ENCODE assay signal across 12 cellular contexts in genomic region chr4:83170952-83171399, GRCh38. TPM values are rescaled to one million over a fixed set of nuclear protein-coding genes. Genes with fewer than 3 reads are reported as not detected.
DNase-seq lines count a peak whose midpoint lies in the region; ATAC-seq, FAIRE-seq and TF ChIP-seq lines count a peak whose summit lies in the region.
"Had no signal": no experiment of that assay in that cellular context is flagged by ENCODE, and none has a peak within 500 bp of the region (broad histone marks: within the 10 kb centered on the region; RNA-seq: fewer than 3 reads in every experiment).

No MANE protein-coding gene starts in this region.

- H2AK5ac ChIP-seq in IMR-90 (ENCODE audit: low read depth, low read length) = peak overlapping the region; percentile 33; the same call in 1 of the 2 replicates
- no peak overlapping the region for H2AK5ac ChIP-seq in H1 (ENCODE audit: low read depth, low read length)

- no peak overlapping the region for H2BK12ac ChIP-seq in H1 (ENCODE audit: low read depth, low read length)

- H3K79me1 ChIP-seq in IMR-90 (ENCODE audit: low read depth in 1 of 2, low read length in 2 of 2) = no peaks in the 10 kb centered on the region
- no peaks in the 10 kb centered on the region for H3K79me1 ChIP-seq in H1 (ENCODE audit: low read depth, low read length)

- no peaks in the 10 kb centered on the region for H3K9me1 ChIP-seq in IMR-90 (ENCODE audit: insufficient read depth, low read length)

- ATAC-seq in IMR-90 (ENCODE audit: low read depth) = no peak
- ATAC-seq in stimulated activated naive CD8-positive, alpha-beta T cell treated with anti-CD3 and anti-CD28 coated beads, Interleukin-15, amount 100 ng/mL, for 72 hours = peak; percentile 84

- CTCF ChIA-PET in activated naive CD4-positive, alpha-beta T cell treated with anti-CD3 and anti-CD28 coated beads for 36 hours (lab: Charles Lee) = no interaction called here
- CTCF ChIA-PET in IMR-90 (lab: Yijun Ruan, JAX) (no interaction called here), H1 (lab: Charles Lee; ENCODE audit: partially characterized antibody) (interaction anchor here (0.6 kb wide), 1 partner anchor 52 kb away, joined by 3 read pairs; no protein-coding TSS in a partner anchor)

- H4K5ac ChIP-seq in IMR-90 (ENCODE audit: low read depth, low read length) (peak overlapping the region; percentile 93; the same call in 1 of the 2 replicates), H1 (ENCODE audit: insufficient read length, low read depth, low read length) (no peak overlapping the region)

- H2BK120ac ChIP-seq in IMR-90 (ENCODE audit: low read depth, low read length) (peak overlapping the region; percentile 80), H1 (replicated peaks; ENCODE audit: low read depth, low read length) (peak overlapping the region; percentile 95)

- no peaks in the 10 kb centered on the region for H3K23me2 ChIP-seq in H1 (ENCODE audit: low read depth, low read length)

- H3K4me1 Mint-ChIP-seq in activated naive CD4-positive, alpha-beta T cell treated with anti-CD3 and anti-CD28 coated beads for 36 hours (ENCODE audit: low read depth) = peaks cover 17% of the 10 kb centered on the region
- H3K4me1 Mint-ChIP-seq in stimulated activated naive CD8-positive, alpha-beta T cell treated with anti-CD3 and anti-CD28 coated beads, Interleukin-15, amount 100 ng/mL, for 72 hours = peaks cover 23% of the 10 kb centered on the region
- H3K4me1 Mint-ChIP-seq in immature natural killer cell = peaks cover 30 to 41% of the 10 kb centered on the region in 2 donors

- H2BK20ac ChIP-seq in IMR-90 (ENCODE audit: low read depth, low read length) (peak overlapping the region; percentile 85), H1 (ENCODE audit: low read length) (peak overlapping the region; percentile 72; the same call in 1 of the 2 replicates)

- H3K27me3 ChIP-seq in IMR-90 (ENCODE audit: control insufficient read depth, insufficient read depth, low read length) (peaks cover 2% of the 10 kb centered on the region; the same call in 1 of the 2 replicates), H1 (replicated peaks in 1 of 4; ENCODE audit: control insufficient read depth in 3 of 4, extremely low read depth in 1 of 4, insufficient read depth in 3 of 4, low read length in 3 of 4) (peaks cover 0 to 1% (median 0%) of the 10 kb centered on the region in 4 experiments; a peak in 2 of 7 replicates)

- BruUV-seq in IMR-90 (replicated peaks; lab: Mats Ljungman, UMichigan) = no TSS peak

- peak overlapping the region; percentile 74 for H2AK9ac ChIP-seq in IMR-90 (replicated peaks; ENCODE audit: low read depth, low read length, poor library complexity)

- no peaks in the 10 kb centered on the region for H3K36me3 Mint-ChIP-seq in activated naive CD4-positive, alpha-beta T cell treated with anti-CD3 and anti-CD28 coated beads for 36 hours (ENCODE audit: low read depth)
- H3K36me3 Mint-ChIP-seq in immature natural killer cell = no peaks in the 10 kb centered on the region
- H3K36me3 Mint-ChIP-seq: stimulated activated naive B cell treated with anti-CD40 and anti-IgM and Interleukin-4, amounts not matched to agents 10 μg/mL and 1 μg/mL and 100 μg/mL, for 72 hours had no signal

- H3K4me1 ChIP-seq in IMR-90 (ENCODE audit: control insufficient read depth, insufficient read depth, low read length) = no peaks in the 10 kb centered on the region
- no peaks in the 10 kb centered on the region for H3K4me1 ChIP-seq in H1 (replicated peaks in 1 of 4; ENCODE audit: control insufficient read depth in 3 of 4, insufficient read depth in 4 of 4, low read length in 3 of 4)

- peak overlapping the region; percentile 67 for H3K27ac Mint-ChIP-seq in activated naive CD4-positive, alpha-beta T cell treated with anti-CD3 and anti-CD28 coated beads for 36 hours
- H3K27ac Mint-ChIP-seq in stimulated activated naive CD8-positive, alpha-beta T cell treated with anti-CD3 and anti-CD28 coated beads, Interleukin-15, amount 100 ng/mL, for 72 hours = peak overlapping the region; percentile 60 to 94
- no peak overlapping the region for H3K27ac Mint-ChIP-seq in immature natural killer cell

- no peak overlapping the region for H3K4me3 Mint-ChIP-seq in activated naive CD4-positive, alpha-beta T cell treated with anti-CD3 and anti-CD28 coated beads for 36 hours
- H3K4me3 Mint-ChIP-seq in stimulated activated naive CD8-positive, alpha-beta T cell treated with anti-CD3 and anti-CD28 coated beads, Interleukin-15, amount 100 ng/mL, for 72 hours = no peak overlapping the region
- no peak overlapping the region for H3K4me3 Mint-ChIP-seq in immature natural killer cell
- H3K4me3 Mint-ChIP-seq: stimulated activated naive B cell treated with anti-CD40 and anti-IgM and Interleukin-4, amounts not matched to agents 10 μg/mL and 1 μg/mL and 100 μg/mL, for 72 hours had no signal

- H3K14ac ChIP-seq in IMR-90 (replicated peaks; ENCODE audit: low read depth, low read length) (peak overlapping the region; percentile 72), H1 (ENCODE audit: insufficient read length) (no peak overlapping the region)

- DNase-seq in activated naive CD4-positive, alpha-beta T cell treated with anti-CD3 and anti-CD28 coated beads for 36 hours = peak; percentile 18
- DNase-seq in activated naive CD4-positive, alpha-beta T cell treated with anti-CD3 and anti-CD28 coated beads, Interleukin-2, amount 50 U/mL, for 16 hours = no peak
- DNase-seq in IMR-90 (no peak), H1 (ENCODE audit: low read depth in 1 of 2, low spot score in 2 of 2) (no peak), GM13976 (ENCODE audit: low spot score) (no peak), NCI-H2196 (lab: John Stamatoyannopoulos, UW; ENCODE audit: unreplicated experiment) (no peak), immature natural killer cell (no peak)
- DNase-seq in stimulated activated naive CD8-positive, alpha-beta T cell treated with anti-CD3 and anti-CD28 coated beads, Interleukin-15, amount 100 ng/mL, for 72 hours = peak in 1 of 2 donors; percentile 34
- DNase-seq: activated effector memory CD4-positive, alpha-beta T cell treated with anti-CD3 and anti-CD28 coated beads, Interleukin-2, amount 50 U/mL, for 16 hours; Kasumi-1; stimulated activated CD4-positive, alpha-beta T cell treated with anti-CD3 and anti-CD28 coated beads, Interleukin-12 subunit alpha, Interleukin-12 subunit beta, amount 100 ng/mL, for 4 hours; stimulated activated naive B cell treated with anti-CD40 and anti-IgM and Interleukin-4, amounts not matched to agents 10 μg/mL and 1 μg/mL and 100 μg/mL, for 72 hours had no signal

- WGBS in IMR-90 (ENCODE audit: extremely low coverage in 2 of 2, insufficient read length in 1 of 2), 2 experiments = 42% methylated on average over 2 of the region's 4 CpGs; no CpG with 5 or more reads in 1 of the 2 experiments
- 69% methylated on average over 4 of the region's 4 CpGs; no CpG with 5 or more reads in 1 of the 2 experiments for WGBS in H1 (ENCODE audit: extremely low coverage in 1 of 2, insufficient coverage in 1 of 2, insufficient read length in 1 of 2, insufficient replicate concordance in 2 of 2, low coverage in 1 of 2, low lambda C conversion rate in 2 of 2, missing lambda C conversion rate in 1 of 2), 2 experiments

- TF ChIP-seq CTCF in IMR-90 (conservative IDR thresholded peaks at IDR 0.05; ENCODE audit: low read depth, low read length) (no peak), H1 (IDR thresholded peaks at IDR 0.05; ENCODE audit: control extremely low read depth in 1 of 3, insufficient read depth in 1 of 3, low read depth in 1 of 3, low read length in 3 of 3) (no peak), GM13976 (IDR thresholded peaks at IDR 0.05; ENCODE audit: borderline replicate concordance, control extremely low read depth, extremely low read depth, insufficient read depth, missing control alignments) (no peak)

- H4K91ac ChIP-seq in IMR-90 (ENCODE audit: insufficient read depth, low read depth, low read length) = peak overlapping the region; percentile 30
- H4K91ac ChIP-seq in H1 (replicated peaks; ENCODE audit: insufficient read length, low read length) = peak overlapping the region; percentile 81

- H2AFZ ChIP-seq in IMR-90 (replicated peaks; ENCODE audit: low read length, poor library complexity) (peak overlapping the region; percentile 87), H1 (ENCODE audit: low read length) (peak overlapping the region; percentile 47)

- H3K79me2 ChIP-seq in H1 (ENCODE audit: control insufficient read depth in 1 of 2, insufficient read depth in 2 of 2, low read length in 2 of 2) = no peaks in the 10 kb centered on the region

- H3K4me3 ChIP-seq in IMR-90 (ENCODE audit: insufficient read depth, low read depth, low read length) (no peak overlapping the region), H1 (ENCODE audit: extremely low read depth in 1 of 4, insufficient read depth in 2 of 4, low read depth in 3 of 4, low read length in 4 of 4) (no peak overlapping the region)

- no peak overlapping the region for H3K4me2 ChIP-seq in IMR-90 (ENCODE audit: low read depth, low read length)
- H3K4me2 ChIP-seq in H1 (ENCODE audit: insufficient read depth in 1 of 2, low read depth in 2 of 2, low read length in 2 of 2) = no peak overlapping the region

- H4K8ac ChIP-seq in IMR-90 (ENCODE audit: low read depth in 2 of 2, low read length in 2 of 2) = peak overlapping the region; percentile 76 to 95; a peak in 3 of 4 replicates
- no peak overlapping the region for H4K8ac ChIP-seq in H1 (ENCODE audit: extremely low read depth, insufficient read depth, low read length)

- H3K27me3 Mint-ChIP-seq in activated naive CD4-positive, alpha-beta T cell treated with anti-CD3 and anti-CD28 coated beads for 36 hours (ENCODE audit: low read depth) = no peaks in the 10 kb centered on the region
- H3K27me3 Mint-ChIP-seq in stimulated activated naive CD8-positive, alpha-beta T cell treated with anti-CD3 and anti-CD28 coated beads, Interleukin-15, amount 100 ng/mL, for 72 hours = no peaks in the 10 kb centered on the region
- peaks cover 0 to 2% (median 0%) of the 10 kb centered on the region in 3 donors for H3K27me3 Mint-ChIP-seq in immature natural killer cell (ENCODE audit: low read depth in 3 of 3)
- H3K27me3 Mint-ChIP-seq: stimulated activated naive B cell treated with anti-CD40 and anti-IgM and Interleukin-4, amounts not matched to agents 10 μg/mL and 1 μg/mL and 100 μg/mL, for 72 hours had no signal

- H3K18ac ChIP-seq in IMR-90 (ENCODE audit: low read depth, low read length) = peak overlapping the region; percentile 94
- H3K18ac ChIP-seq in H1 (ENCODE audit: extremely low read depth, low read length) = no peak overlapping the region

- no peak overlapping the region for H3K56ac ChIP-seq in IMR-90 (ENCODE audit: extremely low read depth, insufficient read depth, low read length)
- no peak overlapping the region for H3K56ac ChIP-seq in H1 (replicated peaks; ENCODE audit: insufficient read length, low read depth, low read length)

- H3K23ac ChIP-seq in IMR-90 (ENCODE audit: low read depth, low read length) = peak overlapping the region; percentile 29; the same call in 1 of the 2 replicates
- H3K23ac ChIP-seq in H1 (ENCODE audit: insufficient read length) = no peak overlapping the region

- intact Hi-C loops in activated naive CD4-positive, alpha-beta T cell treated with anti-CD3 and anti-CD28 coated beads for 36 hours (cut with micrococcal nuclease) = no loop called here
- intact Hi-C loops in IMR-90 (cut with micrococcal nuclease) = no loop called here

- H3K36me3 ChIP-seq in IMR-90 (ENCODE audit: control insufficient read depth, insufficient read depth, low read length) (no peaks in the 10 kb centered on the region), H1 (ENCODE audit: control insufficient read depth in 2 of 4, insufficient read depth in 4 of 4, low read length in 3 of 4) (peaks cover 0 to 5% (median 0%) of the 10 kb centered on the region in 4 experiments; a peak in 1 of 8 replicates)

- in situ Hi-C loops in IMR-90 (cut with MboI; ENCODE audit: low sequenced_read_pairs) = no loop called here
- in situ Hi-C loops in GM13976 (cut with MboI; ENCODE audit: low sequenced_read_pairs, unreplicated experiment) = no loop called here

- H2BK15ac ChIP-seq in IMR-90 (ENCODE audit: low read depth, low read length) (peak overlapping the region; percentile 35; the same call in 1 of the 3 replicates), H1 (ENCODE audit: low read length) (no peak overlapping the region)

- H3K9me3 Mint-ChIP-seq in activated naive CD4-positive, alpha-beta T cell treated with anti-CD3 and anti-CD28 coated beads for 36 hours = no peaks in the 10 kb centered on the region
- H3K9me3 Mint-ChIP-seq in stimulated activated naive CD8-positive, alpha-beta T cell treated with anti-CD3 and anti-CD28 coated beads, Interleukin-15, amount 100 ng/mL, for 72 hours = peaks cover 3 to 7% of the 10 kb centered on the region in 2 donors
- no peaks in the 10 kb centered on the region for H3K9me3 Mint-ChIP-seq in immature natural killer cell
- H3K9me3 Mint-ChIP-seq: stimulated activated naive B cell treated with anti-CD40 and anti-IgM and Interleukin-4, amounts not matched to agents 10 μg/mL and 1 μg/mL and 100 μg/mL, for 72 hours had no signal

- no peak overlapping the region; the same call in 1 of the 2 replicates for H3K27ac ChIP-seq in IMR-90 (ENCODE audit: insufficient read depth, low read length)
- H3K27ac ChIP-seq in H1 (ENCODE audit: low read depth, low read length) = no peak overlapping the region

- dilution Hi-C loops in IMR-90 (cut with HindIII; ENCODE audit: low sequenced_read_pairs, unreplicated experiment) = no loop called here

- H3K9ac ChIP-seq in IMR-90 (ENCODE audit: low read depth, low read length) (no peak overlapping the region), H1 (replicated peaks in 1 of 4; ENCODE audit: extremely low read depth in 1 of 4, low read depth in 3 of 4, low read length in 3 of 4) (no peak overlapping the region)

- POLR2A ChIA-PET in IMR-90 (lab: Charles Lee; ENCODE audit: unreplicated experiment) = no interaction called here
- POLR2A ChIA-PET in H1 (lab: Charles Lee; ENCODE audit: partially characterized antibody) = no interaction called here

- H4K20me1 ChIP-seq in IMR-90 (ENCODE audit: insufficient read depth, low read length) (no peaks in the 10 kb centered on the region), H1 (replicated peaks in 1 of 2; ENCODE audit: control insufficient read depth in 1 of 2, insufficient read depth in 2 of 2, low read length in 2 of 2) (no peaks in the 10 kb centered on the region)

- H3K9me3 ChIP-seq in IMR-90 (ENCODE audit: control insufficient read depth, insufficient read depth, low read length) = no peaks in the 10 kb centered on the region
- peaks cover 6 to 8% of the 10 kb centered on the region in 2 experiments for H3K9me3 ChIP-seq in H1 (ENCODE audit: insufficient read depth in 2 of 2, low read depth in 1 of 2, low read length in 1 of 2)

- no peak for TF ChIP-seq EP300 in H1 (IDR thresholded peaks at IDR 0.05; ENCODE audit: borderline replicate concordance in 1 of 2, low read depth in 2 of 2, low read length in 2 of 2)

- no peak for FAIRE-seq in H1 (lab: Jason Lieb, UNC)

- TF ChIP-seq RAD21 in IMR-90 (IDR thresholded peaks at IDR 0.05; ENCODE audit: low read length) = no peak
- no peak for TF ChIP-seq RAD21 in H1 (IDR thresholded peaks at IDR 0.05 in 1 of 2, conservative IDR thresholded peaks at IDR 0.05 in 1 of 2; ENCODE audit: low read depth in 2 of 2, low read length in 2 of 2)

- H3K4ac ChIP-seq in IMR-90 (ENCODE audit: low read depth, low read length) (peak overlapping the region; percentile 69), H1 (replicated peaks; ENCODE audit: insufficient read length, low read depth, low read length) (peak overlapping the region; percentile 78)

- no peak for TF ChIP-seq POLR2A in IMR-90 (IDR thresholded peaks at IDR 0.05; ENCODE audit: low read depth, low read length)
- TF ChIP-seq POLR2A in H1 (IDR thresholded peaks at IDR 0.05; ENCODE audit: control extremely low read depth in 1 of 2, low read depth in 2 of 2, low read length in 2 of 2) = no peak

- peak overlapping the region; percentile 79 for H2BK5ac ChIP-seq in IMR-90 (ENCODE audit: low read depth, low read length, poor library complexity, severe bottlenecking)
- peak overlapping the region; percentile 96; the same call in 1 of the 2 replicates for H2BK5ac ChIP-seq in H1 (ENCODE audit: low read depth, low read length)

RNA-seq across cellular contexts. Expression of gene PLAC8, which starts 56.4 kb away (rescaled TPM):
- total RNA-seq in activated naive CD4-positive, alpha-beta T cell treated with anti-CD3 and anti-CD28 coated beads for 36 hours = 10 to 100 TPM; 62.0 to 62.3 TPM
- not detected in 2 replicates for total RNA-seq in IMR-90 (2012; rRNA removed)
- polyA plus RNA-seq in IMR-90 (2012; rRNA removed) (not detected in 2 replicates), H1 (2011; rRNA removed) (0.98 and 1.7 TPM in 2 replicates), immature natural killer cell (1,000 to 10,000 TPM; 1,450 to 1,724 (median 1,466) TPM)
- polyA plus RNA-seq in IMR-90 (2012; cell fraction: cytosol; rRNA removed) = 0.31 TPM in 1 of 2 replicates, not detected in the other
- 0.11 TPM in 1 of 2 replicates, not detected in the other for polyA plus RNA-seq in IMR-90 (2012; cell fraction: nucleus; rRNA removed; ENCODE audit: low replicate concordance)
- 0.80 and 1.1 TPM in 2 replicates for total RNA-seq in H1 (2021; fragmentation: NEBNext Ultra II Directional; extraction: Animal tissue kit (Norgen Biotek cat#: 25700))
- polyA plus RNA-seq in H1 (2011; cell fraction: cytosol; rRNA removed) = 1.2 TPM
- 0.31 TPM for polyA plus RNA-seq in H1 (2011; cell fraction: nucleus; rRNA removed)
- 0.62 to 0.93 TPM (median 0.78 TPM) in 3 of 4 replicates, not detected in the other for polyA plus RNA-seq in H1 (2012, experiment 1 of 2)
- 0.75 TPM for polyA plus RNA-seq in H1 (2012, experiment 2 of 2)
- 0.71 TPM for polyA plus RNA-seq in H1 (2013, experiment 1 of 2)
- polyA plus RNA-seq in H1 (2013, experiment 2 of 2) = 0.59 TPM
- 0.95 and 1.6 TPM in 2 replicates for polyA minus RNA-seq in H1 (2011; rRNA and poly(A)+ RNA removed)
- polyA minus RNA-seq in H1 (2011; cell fraction: cytosol; rRNA and poly(A)+ RNA removed) = not detected
- 0.90 TPM for polyA minus RNA-seq in H1 (2011; cell fraction: nucleus; rRNA and poly(A)+ RNA removed)

Comparison
In these comparisons a context has a peak if more than half of its experiments do, and no peak if none do; other contexts are left out.
1. H3K27ac Mint-ChIP-seq: peak in activated naive CD4-positive, alpha-beta T cell treated with anti-CD3 and anti-CD28 coated beads for 36 hours (single experiment) and stimulated activated naive CD8-positive, alpha-beta T cell treated with anti-CD3 and anti-CD28 coated beads, Interleukin-15, amount 100 ng/mL, for 72 hours (2 of 2); none in immature natural killer cell (0 of 6).
2. RNA of gene PLAC8, which starts 56.4 kb away (total RNA-seq): 62.0 to 62.3 TPM in activated naive CD4-positive, alpha-beta T cell treated with anti-CD3 and anti-CD28 coated beads for 36 hours; 0.80 to 1.1 TPM in H1 and not detected in IMR-90; every median in the first group is over 10 times any median in the second.